Comparison of ENCODE assay signal across 1 cellular context in genomic region chr4:37648084-37648817, GRCh38.
TF ChIP-seq lines count a peak whose summit lies in the region.

No MANE protein-coding gene starts in this region.

TF ChIP-seq in HepG2, 621 proteins besides CTCF, POLR2A, EP300 and RAD21 (continued from another document and continues in another):
- TF ChIP-seq MYPOP (CRISPR knock-in tag; IDR thresholded peaks at IDR 0.05): 0 out of 2 replicates have a peak, but pooled peaks have one; percentile 21
- no peak for TF ChIP-seq REXO4 (CRISPR knock-in tag; IDR thresholded peaks at IDR 0.05; ENCODE audit: borderline replicate concordance)
- peak; percentile 22; the same call in 1 of the 2 replicates for TF ChIP-seq ZMYM2 (CRISPR knock-in tag; IDR thresholded peaks at IDR 0.05)
- no peak for TF ChIP-seq MATR3 (CRISPR knock-in tag; IDR thresholded peaks at IDR 0.05)
- TF ChIP-seq TFDP1 (CRISPR knock-in tag; IDR thresholded peaks at IDR 0.05; ENCODE audit: borderline replicate concordance): peak; percentile 31; the same call in 1 of the 2 replicates
- TF ChIP-seq TCF7L2 (IDR thresholded peaks at IDR 0.05; ENCODE audit: low read depth, low read length): no peak
- TF ChIP-seq TOPORS (CRISPR knock-in tag; IDR thresholded peaks at IDR 0.05): no peak
- TF ChIP-seq ZNF747 (CRISPR knock-in tag; IDR thresholded peaks at IDR 0.05; ENCODE audit: borderline replicate concordance): peak; percentile 59; the same call in 1 of the 2 replicates
- no peak for TF ChIP-seq TRIM22 (IDR thresholded peaks at IDR 0.05)
- peak; percentile 76 for TF ChIP-seq HOXA3 (CRISPR knock-in tag; IDR thresholded peaks at IDR 0.05)
- TF ChIP-seq AHDC1 (CRISPR knock-in tag; IDR thresholded peaks at IDR 0.05; ENCODE audit: borderline replicate concordance): peak; percentile 83
- TF ChIP-seq HNRNPUL1 (IDR thresholded peaks at IDR 0.05; ENCODE audit: low read depth, low read length): no peak
- no peak for TF ChIP-seq MTA3 (CRISPR knock-in tag; IDR thresholded peaks at IDR 0.05)
- no peak for TF ChIP-seq ETS1 (CRISPR knock-in tag; IDR thresholded peaks at IDR 0.05)
- TF ChIP-seq PHF21A (CRISPR knock-in tag; IDR thresholded peaks at IDR 0.05): peak; percentile 61; the same call in 1 of the 2 replicates
- TF ChIP-seq EHMT2 (IDR thresholded peaks at IDR 0.05; ENCODE audit: borderline replicate concordance, low read depth, low read length): peak; percentile 34; the same call in 1 of the 2 replicates
- no peak for TF ChIP-seq ZNF775 (CRISPR knock-in tag; IDR thresholded peaks at IDR 0.05; ENCODE audit: borderline replicate concordance)
- 0 out of 2 replicates have a peak, but pooled peaks have one; percentile 39 for TF ChIP-seq ZBTB7B (CRISPR knock-in tag; IDR thresholded peaks at IDR 0.05)
- TF ChIP-seq ASH2L (IDR thresholded peaks at IDR 0.05; ENCODE audit: insufficient read length, low read depth, low read length): peak; percentile 73
- TF ChIP-seq ZSCAN21 (CRISPR knock-in tag; IDR thresholded peaks at IDR 0.05; ENCODE audit: borderline replicate concordance): 0 out of 2 replicates have a peak, but pooled peaks have one; percentile 25
- no peak for TF ChIP-seq ZNF512 (CRISPR knock-in tag; IDR thresholded peaks at IDR 0.05)
- no peak for TF ChIP-seq AGO2 (optimal IDR thresholded peaks at IDR 0.05; ENCODE audit: low read depth, low read length)
- no peak for TF ChIP-seq ZIK1 (CRISPR knock-in tag; IDR thresholded peaks at IDR 0.05; ENCODE audit: borderline replicate concordance, low read depth)
- TF ChIP-seq ATF3 (CRISPR knock-in tag; IDR thresholded peaks at IDR 0.05): peak; percentile 97
- TF ChIP-seq ZBTB39 (CRISPR knock-in tag; IDR thresholded peaks at IDR 0.05): no peak
- no peak for TF ChIP-seq ZNF784 (CRISPR knock-in tag; IDR thresholded peaks at IDR 0.05; ENCODE audit: borderline replicate concordance)
- peak; percentile 66; the same call in 1 of the 2 replicates for TF ChIP-seq SMAD3 (CRISPR knock-in tag; IDR thresholded peaks at IDR 0.05)
- TF ChIP-seq PBX3 (CRISPR knock-in tag; IDR thresholded peaks at IDR 0.05; ENCODE audit: borderline replicate concordance): no peak
- no peak for TF ChIP-seq BCL3 (CRISPR knock-in tag; IDR thresholded peaks at IDR 0.05)
- TF ChIP-seq MTA1 (CRISPR knock-in tag; IDR thresholded peaks at IDR 0.05; ENCODE audit: borderline replicate concordance): peak; percentile 83
- no peak for TF ChIP-seq HNRNPLL (IDR thresholded peaks at IDR 0.05; ENCODE audit: low read depth, low read length, poor library complexity, severe bottlenecking)
- TF ChIP-seq TFAP4 (IDR thresholded peaks at IDR 0.05; ENCODE audit: borderline replicate concordance, low read depth): 0 out of 2 replicates have a peak, but pooled peaks have one; percentile 53
- TF ChIP-seq ZBTB44 (CRISPR knock-in tag; IDR thresholded peaks at IDR 0.05): no peak
- TF ChIP-seq SMC3 (IDR thresholded peaks at IDR 0.05; ENCODE audit: low read length): peak; percentile 49; the same call in 1 of the 2 replicates
- no peak for TF ChIP-seq NCOA1 (CRISPR knock-in tag; IDR thresholded peaks at IDR 0.05)
- no peak; the same call in 1 of the 2 replicates for TF ChIP-seq HMG20B (CRISPR knock-in tag; conservative IDR thresholded peaks at IDR 0.05)
